Comparison of ENCODE assay signal across 20 cellular contexts in the genomic region with DNA sequence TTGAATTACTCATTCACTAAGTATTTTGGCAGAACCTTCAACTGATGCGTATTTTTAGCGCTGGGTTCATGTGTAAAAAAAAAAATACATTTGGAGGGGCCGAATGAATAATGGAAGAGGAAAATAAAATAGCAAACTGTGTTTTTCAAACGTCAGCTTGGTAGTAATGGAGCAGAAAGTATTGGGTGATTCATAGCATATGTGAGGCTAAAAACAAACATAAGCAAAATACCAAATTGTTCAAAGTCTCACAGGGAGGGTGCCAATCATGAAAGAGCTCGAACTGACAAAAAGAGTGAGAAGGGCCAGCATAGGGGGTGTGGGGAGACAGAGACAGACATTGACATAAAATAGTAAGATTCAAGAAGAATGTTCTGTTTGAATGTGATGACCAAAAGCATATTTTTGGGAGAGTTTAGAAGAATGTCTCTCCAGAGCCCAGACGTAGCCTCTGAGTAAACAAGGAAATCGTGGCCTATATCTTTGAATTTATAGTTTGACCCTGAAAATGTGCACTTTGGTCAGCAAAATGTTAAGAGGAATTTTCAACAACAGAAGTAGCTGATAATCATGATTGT.
DNase-seq lines count a peak whose midpoint lies in the region; ATAC-seq and TF ChIP-seq lines count a peak whose summit lies in the region.
"Had no signal": no experiment of that assay in that cellular context is flagged by ENCODE, and none has a peak within 500 bp of the region (broad histone marks: within the 10 kb centered on the region; RNA-seq: fewer than 3 reads in every experiment).

No MANE protein-coding gene starts in this region.

- H3K27ac Mint-ChIP-seq in activated CD8-positive, alpha-beta T cell treated with anti-CD3 and anti-CD28 coated beads, Interleukin-2, amount 10 ng/mL, durations not matched to agents 7 days and 5 days, result no peak overlapping the region
- H3K27ac Mint-ChIP-seq: CD8-positive, alpha-beta T cell; mesothelial cell of epicardium had no signal

- intact Hi-C loops in heart left ventricle (cut with DNase I), result no loop called here
- intact Hi-C loops in left ventricle myocardium superior (cut with micrococcal nuclease), result no loop called here
- intact Hi-C loops in uterus (cut with DNase I; ENCODE audit: low total_unique reads), result no loop called here

- no peaks in the 10 kb centered on the region for H3K4me1 Mint-ChIP-seq in activated CD8-positive, alpha-beta T cell treated with anti-CD3 and anti-CD28 coated beads, Interleukin-2, amount 10 ng/mL, durations not matched to agents 7 days and 5 days (ENCODE audit: low read depth)

- peaks cover 0 to 36% (median 10%) of the 10 kb centered on the region in 12 donors for H3K4me1 ChIP-seq in heart left ventricle
- peaks cover 29% of the 10 kb centered on the region for H3K4me1 ChIP-seq in adipocyte (ENCODE audit: control insufficient read depth, insufficient read depth, low read length)
- H3K4me1 ChIP-seq in uterus, result no peaks in the 10 kb centered on the region

- no peaks in the 10 kb centered on the region for H3K9me3 Mint-ChIP-seq in activated CD8-positive, alpha-beta T cell treated with anti-CD3 and anti-CD28 coated beads, Interleukin-2, amount 10 ng/mL, durations not matched to agents 7 days and 5 days (ENCODE audit: insufficient read depth)
- H3K9me3 Mint-ChIP-seq: CD8-positive, alpha-beta T cell; mesothelial cell of epicardium had no signal

- TF ChIP-seq CTCF in heart left ventricle (IDR thresholded peaks at IDR 0.05) (no peak), fibroblast of villous mesenchyme (IDR thresholded peaks at IDR 0.05; ENCODE audit: insufficient read depth, low read depth, low read length) (no peak), uterus (IDR thresholded peaks at IDR 0.05) (no peak)

- CTCF ChIA-PET in activated CD8-positive, alpha-beta T cell treated with anti-CD3 and anti-CD28 coated beads, Interleukin-2, amount 10 ng/mL, durations not matched to agents 7 days and 5 days (lab: Charles Lee), result interaction anchor here (1.2 kb wide), 1 partner anchor 16 kb away, joined by 3 read pairs; no protein-coding TSS in a partner anchor

- DNase-seq in heart left ventricle (no peak), left ventricle myocardium superior (no peak), adipocyte (ENCODE audit: low read depth) (peak; percentile 24), fibroblast of villous mesenchyme (ENCODE audit: low read depth) (peak; percentile 66), uterus (no peak), SKM-1 treated with dmso at 0.1 percent for 144 hours (lab: John Stamatoyannopoulos, UW; ENCODE audit: unreplicated experiment) (no peak), NCI-H2196 treated with DMSO at 0.1 percent for 48 hours (lab: John Stamatoyannopoulos, UW; ENCODE audit: unreplicated experiment) (no peak)
- no peak for DNase-seq in activated CD8-positive, alpha-beta T cell treated with anti-CD3 and anti-CD28 coated beads, Interleukin-2, amount 10 ng/mL, durations not matched to agents 7 days and 5 days
- DNase-seq: 8988T; activated CD4-positive, alpha-beta T cell treated with anti-CD3 and anti-CD28 coated beads for 1 hour; activated gamma-delta T cell; aorta; CD8-positive, alpha-beta T cell; dermis blood vessel endothelial cell; kidney; NCI-H146; SHP77 treated with DMSO at 0.1 percent for 48 hours; stimulated activated CD4-positive, alpha-beta T cell treated with anti-CD3 and anti-CD28 coated beads, Interleukin-4, amount 100 ng/mL, for 24 hours had no signal

- H3K36me3 Mint-ChIP-seq in activated CD8-positive, alpha-beta T cell treated with anti-CD3 and anti-CD28 coated beads, Interleukin-2, amount 10 ng/mL, durations not matched to agents 7 days and 5 days (ENCODE audit: low read depth), result no peaks in the 10 kb centered on the region
- H3K36me3 Mint-ChIP-seq: CD8-positive, alpha-beta T cell; mesothelial cell of epicardium had no signal

- ATAC-seq in heart left ventricle, result peak in 1 of 4 donors; percentile 20
- ATAC-seq in left ventricle myocardium superior, result no peak
- ATAC-seq in activated CD8-positive, alpha-beta T cell treated with anti-CD3 and anti-CD28 coated beads, Interleukin-2, amount 10 ng/mL, durations not matched to agents 7 days and 5 days, result no peak
- ATAC-seq: CD8-positive, alpha-beta T cell had no signal

- TF ChIP-seq POLR2A in heart left ventricle (IDR thresholded peaks at IDR 0.05) (no peak), uterus (IDR thresholded peaks at IDR 0.05) (no peak)

- POLR2A ChIA-PET in activated CD8-positive, alpha-beta T cell treated with anti-CD3 and anti-CD28 coated beads, Interleukin-2, amount 10 ng/mL, durations not matched to agents 7 days and 5 days (lab: Charles Lee), result interaction anchor here (0.6 kb wide), 2 partner anchors 234 to 887 kb away, joined by 3 read pairs; no protein-coding TSS in a partner anchor

- H3K36me3 ChIP-seq in heart left ventricle (no peaks in the 10 kb centered on the region), adipocyte (ENCODE audit: control insufficient read depth, insufficient read depth, low read length, severe bottlenecking) (no peaks in the 10 kb centered on the region), uterus (no peaks in the 10 kb centered on the region)
- H3K36me3 ChIP-seq: tibial nerve had no signal

- H3K9me3 ChIP-seq in heart left ventricle, result no peaks in the 10 kb centered on the region
- H3K9me3 ChIP-seq in adipocyte (ENCODE audit: control insufficient read depth, low read length), result no peaks in the 10 kb centered on the region
- no peaks in the 10 kb centered on the region for H3K9me3 ChIP-seq in uterus
- H3K9me3 ChIP-seq: tibial nerve had no signal

- WGBS in heart left ventricle, 4 donors, result 58 to 72% (median 63%) methylated on average over 7 of the region's 7 CpGs

- no peak overlapping the region for H3K4me3 Mint-ChIP-seq in activated CD8-positive, alpha-beta T cell treated with anti-CD3 and anti-CD28 coated beads, Interleukin-2, amount 10 ng/mL, durations not matched to agents 7 days and 5 days
- H3K4me3 Mint-ChIP-seq: CD8-positive, alpha-beta T cell; mesothelial cell of epicardium had no signal

- peak overlapping the region; percentile 18 for H3K9ac ChIP-seq in adipocyte (ENCODE audit: low read length)

- H3K4me3 ChIP-seq in heart left ventricle, result no peak overlapping the region
- H3K4me3 ChIP-seq in adipocyte (ENCODE audit: low read length), result no peak overlapping the region
- H3K4me3 ChIP-seq in fibroblast of villous mesenchyme (ENCODE audit: low read depth, low read length), result no peak overlapping the region
- H3K4me3 ChIP-seq in uterus, result no peak overlapping the region
- H3K4me3 ChIP-seq: tibial nerve had no signal

- no peaks in the 10 kb centered on the region for H3K27me3 Mint-ChIP-seq in activated CD8-positive, alpha-beta T cell treated with anti-CD3 and anti-CD28 coated beads, Interleukin-2, amount 10 ng/mL, durations not matched to agents 7 days and 5 days (ENCODE audit: low read depth)

- no peaks in the 10 kb centered on the region for H3K27me3 ChIP-seq in heart left ventricle
- H3K27me3 ChIP-seq in adipocyte (replicated peaks; ENCODE audit: control insufficient read depth, insufficient read depth, low read length), result no peaks in the 10 kb centered on the region
- H3K27me3 ChIP-seq in uterus, result no peaks in the 10 kb centered on the region
- H3K27me3 ChIP-seq: tibial nerve had no signal

- peak overlapping the region in 7 of 12 donors; percentile 5 to 51 (median 17) for H3K27ac ChIP-seq in heart left ventricle
- peak overlapping the region; percentile 17 to 53 for H3K27ac ChIP-seq in uterus

Comparison
In these comparisons a context has a peak if more than half of its experiments do, and no peak if none do; other contexts are left out.
1. DNase-seq: peak in adipocyte (single experiment) and fibroblast of villous mesenchyme (single experiment); none in heart left ventricle (0 of 5), left ventricle myocardium superior (single experiment), uterus (0 of 2), SKM-1 treated with dmso at 0.1 percent for 144 hours (single experiment), activated CD8-positive, alpha-beta T cell treated with anti-CD3 and anti-CD28 coated beads, Interleukin-2, amount 10 ng/mL, durations not matched to agents 7 days and 5 days (single experiment) and NCI-H2196 treated with DMSO at 0.1 percent for 48 hours (single experiment).